In genomic region chr3:188959013-188959412, GRCh38 we compare ENCODE assay signal across 26 cellular contexts.
"Had no signal": no experiment of that assay in that cellular context is flagged by ENCODE, and none has a peak within 500 bp of the region (broad histone marks: within the 10 kb centered on the region; RNA-seq: fewer than 3 reads in every experiment).

No MANE protein-coding gene starts in this region.

- H3K9me3 ChIP-seq: lower lobe of right lung, psoas muscle, right atrium auricular region, right lobe of liver, tibial nerve, uterus had no signal

- H3K27me3 ChIP-seq: right atrium auricular region, right lobe of liver, tibial nerve, uterus had no signal

- DNase-seq: head of caudate nucleus; hippocampal formation; kidney glomerular epithelial cell; left cardiac atrium; lower lobe of right lung; mammary epithelial cell; mesenchymal stem cell; naive B cell; psoas muscle; right lobe of liver; stimulated activated CD4-positive, alpha-beta T cell treated with anti-CD3 and anti-CD28 coated beads, Interleukin-1b, Interleukin-23, amount 100 ng/mL, for 48 hours; stimulated activated CD4-positive, alpha-beta T cell treated with anti-CD3 and anti-CD28 coated beads, Interleukin-2, amount 100 ng/mL, for 48 hours; stimulated activated CD4-positive, alpha-beta T cell treated with anti-CD3 and anti-CD28 coated beads, Interleukin-4, amount 100 ng/mL, for 4 hours; stimulated activated CD8-positive, alpha-beta memory T cell treated with anti-CD3 and anti-CD28 coated beads, Interleukin-4, amount 100 ng/mL, for 48 hours; stimulated activated naive CD4-positive, alpha-beta T cell treated with Interleukin-2 at 50 U/mL for 16 hours; substantia nigra; uterus had no signal

- H3K36me3 ChIP-seq: lower lobe of right lung, right atrium auricular region, right lobe of liver, tibial nerve, uterus had no signal

- H3K4me3 ChIP-seq: lower lobe of right lung, psoas muscle, right atrium auricular region, right lobe of liver, smooth muscle cell, tibial nerve, uterus had no signal

- H3K4me1 Mint-ChIP-seq: mesothelial cell of epicardium; stimulated activated memory B cell treated with anti-CD40 and anti-IgM and Interleukin-4, amounts not matched to agents 10 μg/mL and 1 μg/mL and 100 μg/mL, for 72 hours had no signal

- H3K4me1 ChIP-seq: lower lobe of right lung, parathyroid adenoma had no signal

- H3K27me3 Mint-ChIP-seq: stimulated activated memory B cell treated with anti-CD40 and anti-IgM and Interleukin-4, amounts not matched to agents 10 μg/mL and 1 μg/mL and 100 μg/mL, for 72 hours had no signal

- H3K27ac ChIP-seq: lower lobe of right lung, parathyroid adenoma, psoas muscle, right atrium auricular region, right lobe of liver had no signal

- H3K27ac Mint-ChIP-seq: mesothelial cell of epicardium; naive B cell; stimulated activated memory B cell treated with anti-CD40 and anti-IgM and Interleukin-4, amounts not matched to agents 10 μg/mL and 1 μg/mL and 100 μg/mL, for 72 hours; type B pancreatic cell had no signal

- H3K4me3 Mint-ChIP-seq: mesothelial cell of epicardium; naive B cell; natural killer cell treated with Interleukin-12 subunit alpha and Interleukin-12 subunit beta and Interleukin-15 and Interleukin-18, amount 100 ng/mL, for 72 hours; stimulated activated memory B cell treated with anti-CD40 and anti-IgM and Interleukin-4, amounts not matched to agents 10 μg/mL and 1 μg/mL and 100 μg/mL, for 72 hours; type B pancreatic cell had no signal

- H3K9me3 Mint-ChIP-seq: mesothelial cell of epicardium; naive B cell; natural killer cell treated with Interleukin-12 subunit alpha and Interleukin-12 subunit beta and Interleukin-15 and Interleukin-18, amount 100 ng/mL, for 72 hours; stimulated activated memory B cell treated with anti-CD40 and anti-IgM and Interleukin-4, amounts not matched to agents 10 μg/mL and 1 μg/mL and 100 μg/mL, for 72 hours; type B pancreatic cell had no signal

- ATAC-seq: left cardiac atrium; left lobe of liver; natural killer cell treated with Interleukin-12 subunit alpha and Interleukin-12 subunit beta and Interleukin-15 and Interleukin-18, amount 100 ng/mL, for 72 hours; psoas muscle; right lobe of liver; stimulated activated memory B cell treated with anti-CD40 and anti-IgM and Interleukin-4, amounts not matched to agents 10 μg/mL and 1 μg/mL and 100 μg/mL, for 72 hours had no signal
